1 cellular context compared by ENCODE assay signal in genomic region chr11:78190871-78191538, GRCh38.
A peak's percentile ranks its signal among the peaks of the same experiment; 100 is the strongest.
TF ChIP-seq lines count a peak whose summit lies in the region.

No MANE protein-coding gene starts in this region.

TF ChIP-seq in HepG2, 621 proteins besides CTCF, POLR2A, EP300 and RAD21 (continued from another document and continues in another):
- TF ChIP-seq ZNF639 (CRISPR knock-in tag; conservative IDR thresholded peaks at IDR 0.05) (no peak), ZNF326 (CRISPR knock-in tag; IDR thresholded peaks at IDR 0.05; ENCODE audit: borderline replicate concordance) (no peak), HOXA9 (CRISPR knock-in tag; IDR thresholded peaks at IDR 0.05; ENCODE audit: borderline replicate concordance) (no peak), TGIF2 (CRISPR knock-in tag; IDR thresholded peaks at IDR 0.05) (peak; percentile 91; the same call in 1 of the 2 replicates), SYNCRIP (IDR thresholded peaks at IDR 0.05; ENCODE audit: insufficient read depth, low read depth, low read length) (no peak), PLRG1 (conservative IDR thresholded peaks at IDR 0.05) (no peak), TOE1 (CRISPR knock-in tag; IDR thresholded peaks at IDR 0.05) (no peak), THAP9 (CRISPR knock-in tag; IDR thresholded peaks at IDR 0.05; ENCODE audit: borderline replicate concordance) (no peak), BORCS8-MEF2B (CRISPR knock-in tag; IDR thresholded peaks at IDR 0.05) (no peak), ZNF672 (CRISPR knock-in tag; IDR thresholded peaks at IDR 0.05) (0 out of 2 replicates have a peak, but pooled peaks have one; percentile 78), TBP (CRISPR knock-in tag; IDR thresholded peaks at IDR 0.05) (no peak), MAFF (IDR thresholded peaks at IDR 0.05; ENCODE audit: low read depth, low read length) (no peak), HDAC2 (CRISPR knock-in tag; IDR thresholded peaks at IDR 0.05) (peak; percentile 64; the same call in 1 of the 2 replicates), KAT7 (CRISPR knock-in tag; IDR thresholded peaks at IDR 0.05; ENCODE audit: borderline replicate concordance) (no peak), POGK (CRISPR knock-in tag; conservative IDR thresholded peaks at IDR 0.05) (no peak), NCOA1 (CRISPR knock-in tag; IDR thresholded peaks at IDR 0.05) (no peak), PAX8 (CRISPR knock-in tag; IDR thresholded peaks at IDR 0.05; ENCODE audit: borderline replicate concordance) (no peak), PHF21A (CRISPR knock-in tag; IDR thresholded peaks at IDR 0.05) (no peak), RNF219 (CRISPR knock-in tag; IDR thresholded peaks at IDR 0.05) (no peak), HNRNPK (IDR thresholded peaks at IDR 0.05; ENCODE audit: low read depth, low read length, poor library complexity, severe bottlenecking) (no peak), PRDM15 (CRISPR knock-in tag; IDR thresholded peaks at IDR 0.05) (no peak), ATAD3A (CRISPR knock-in tag; IDR thresholded peaks at IDR 0.05) (no peak), PRPF4 (IDR thresholded peaks at IDR 0.05; ENCODE audit: low read depth, low read length, poor library complexity, severe bottlenecking) (no peak), SOX6 (IDR thresholded peaks at IDR 0.05) (no peak), SOX6 (CRISPR knock-in tag; IDR thresholded peaks at IDR 0.05) (0 out of 2 replicates have a peak, but pooled peaks have one; percentile 14), SAP130 (CRISPR knock-in tag; IDR thresholded peaks at IDR 0.05; ENCODE audit: low read depth) (peak; percentile 89), TCF7 (IDR thresholded peaks at IDR 0.05; ENCODE audit: low read depth) (no peak), SETDB1 (CRISPR knock-in tag; IDR thresholded peaks at IDR 0.05; ENCODE audit: borderline replicate concordance) (no peak), CC2D1A (CRISPR knock-in tag; IDR thresholded peaks at IDR 0.05) (no peak), FIP1L1 (IDR thresholded peaks at IDR 0.05; ENCODE audit: borderline replicate concordance, insufficient read depth, low read depth, low read length) (no peak), NR1H2 (CRISPR knock-in tag; IDR thresholded peaks at IDR 0.05; ENCODE audit: borderline replicate concordance, low read depth) (no peak), RAD51 (IDR thresholded peaks at IDR 0.05; ENCODE audit: borderline replicate concordance) (no peak), SP5 (CRISPR knock-in tag; IDR thresholded peaks at IDR 0.05; ENCODE audit: borderline replicate concordance, low read depth) (peak; percentile 32; the same call in 1 of the 2 replicates), ZNF646 (CRISPR knock-in tag; IDR thresholded peaks at IDR 0.05) (peak; percentile 84), ADNP (CRISPR knock-in tag; IDR thresholded peaks at IDR 0.05) (no peak), ZNF546 (CRISPR knock-in tag; conservative IDR thresholded peaks at IDR 0.05) (no peak), MED1 (CRISPR knock-in tag; IDR thresholded peaks at IDR 0.05) (no peak; the same call in 1 of the 2 replicates), NR2F1 (CRISPR knock-in tag; IDR thresholded peaks at IDR 0.05) (no peak), HNF4G (IDR thresholded peaks at IDR 0.05; ENCODE audit: borderline replicate concordance, low read depth, low read length) (peak; percentile 54), HNF4G (CRISPR knock-in tag; IDR thresholded peaks at IDR 0.05; ENCODE audit: borderline replicate concordance, low read depth) (0 out of 2 replicates have a peak, but pooled peaks have one; percentile 27), ZZZ3 (CRISPR knock-in tag; IDR thresholded peaks at IDR 0.05; ENCODE audit: borderline replicate concordance) (no peak), ZFP41 (CRISPR knock-in tag; IDR thresholded peaks at IDR 0.05; ENCODE audit: borderline replicate concordance) (no peak), HBP1 (CRISPR knock-in tag; IDR thresholded peaks at IDR 0.05; ENCODE audit: low read depth) (no peak), AGO2 (optimal IDR thresholded peaks at IDR 0.05; ENCODE audit: low read depth, low read length) (no peak)
